In the genomic region with DNA sequence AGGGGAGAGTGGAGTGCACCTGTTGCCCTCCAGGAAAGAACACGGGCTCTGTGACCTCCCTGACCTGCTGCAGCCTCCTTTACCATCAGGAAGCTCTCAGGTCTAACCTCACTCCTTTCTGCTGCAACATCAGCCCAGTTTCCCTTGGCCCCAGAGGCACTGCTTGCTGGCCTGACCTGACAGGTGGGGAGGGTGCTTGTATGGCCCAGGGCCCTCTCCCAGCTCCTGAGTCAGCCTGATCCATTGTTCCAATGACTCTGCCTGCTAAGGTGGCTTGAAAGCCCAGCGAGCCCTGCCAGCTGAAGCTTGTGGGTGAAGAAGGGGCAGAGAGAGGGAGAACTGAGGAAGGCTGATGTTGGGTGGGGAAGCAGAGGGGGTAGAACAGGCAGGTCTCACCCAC, we compare ENCODE assay signal across 23 cellular contexts. TPM values are rescaled to one million over a fixed set of nuclear protein-coding genes. Genes with fewer than 3 reads are reported as not detected.
"Had no signal": no experiment of that assay in that cellular context is flagged by ENCODE, and none has a peak within 500 bp of the region (broad histone marks: within the 10 kb centered on the region; RNA-seq: fewer than 3 reads in every experiment).

No MANE protein-coding gene starts in this region.

- DNase-seq: activated CD4-positive, alpha-beta T cell treated with anti-CD3 and anti-CD28 coated beads for 48 hours; activated CD4-positive, CD25-positive, alpha-beta regulatory T cell; activated CD8-positive, alpha-beta T cell treated with anti-CD3 and anti-CD28 coated beads, Interleukin-2, amount 10 ng/mL, durations not matched to agents 7 days and 5 days; activated naive CD4-positive, alpha-beta T cell treated with Interleukin-2 at 50 U/mL for 16 hours; activated naive CD8-positive, alpha-beta T cell treated with anti-CD3 and anti-CD28 coated beads, Interleukin-2, amount 10 ng/mL, durations not matched to agents 7 days and 5 days; activated T-cell treated with anti-CD3 and anti-CD28 coated beads, Interleukin-2, amount 50 U/mL, for 24 hours; body of pancreas; caudate nucleus; dorsolateral prefrontal cortex; mammary epithelial cell; midbrain; occipital lobe; retina; stimulated activated CD8-positive, alpha-beta memory T cell treated with anti-CD3 and anti-CD28 coated beads, Interleukin-4, amount 100 ng/mL, for 48 hours; stimulated activated naive CD4-positive, alpha-beta T cell treated with Interleukin-2 at 50 U/mL for 16 hours; T-helper 1 cell; T1000; tibial artery had no signal

- H3K36me3 Mint-ChIP-seq: activated naive CD8-positive, alpha-beta T cell treated with anti-CD3 and anti-CD28 coated beads, Interleukin-2, amount 10 ng/mL, durations not matched to agents 7 days and 5 days had no signal

- H3K9me3 Mint-ChIP-seq: activated naive CD8-positive, alpha-beta T cell treated with anti-CD3 and anti-CD28 coated beads, Interleukin-2, amount 10 ng/mL, durations not matched to agents 7 days and 5 days; activated T-cell treated with anti-CD3 and anti-CD28 coated beads, Interleukin-2, amount 50 U/mL, for 24 hours; activated T-helper 2 cell treated with anti-CD3 and anti-CD28 coated beads, Interferon-gamma antibody, Interleukin-2, Interleukin-4, amounts not matched to agents 10 μg/mL and 5 μg/mL and 100 μg/mL, durations not matched to agents 14 hours and 24 hours and 36 hours; nephron had no signal

- H3K4me3 ChIP-seq: body of pancreas, dorsolateral prefrontal cortex, esophagus muscularis mucosa, tibial artery had no signal

- H3K27ac ChIP-seq: body of pancreas, dorsolateral prefrontal cortex, esophagus muscularis mucosa, tibial artery had no signal

- H3K4me3 Mint-ChIP-seq: activated CD8-positive, alpha-beta T cell treated with anti-CD3 and anti-CD28 coated beads, Interleukin-2, amount 10 ng/mL, durations not matched to agents 7 days and 5 days; activated naive CD8-positive, alpha-beta T cell treated with anti-CD3 and anti-CD28 coated beads, Interleukin-2, amount 10 ng/mL, durations not matched to agents 7 days and 5 days; activated T-cell treated with anti-CD3 and anti-CD28 coated beads, Interleukin-2, amount 50 U/mL, for 24 hours; nephron had no signal

- H3K27ac Mint-ChIP-seq: activated CD8-positive, alpha-beta T cell treated with anti-CD3 and anti-CD28 coated beads, Interleukin-2, amount 10 ng/mL, durations not matched to agents 7 days and 5 days; activated naive CD8-positive, alpha-beta T cell treated with anti-CD3 and anti-CD28 coated beads, Interleukin-2, amount 10 ng/mL, durations not matched to agents 7 days and 5 days; activated T-cell treated with anti-CD3 and anti-CD28 coated beads, Interleukin-2, amount 50 U/mL, for 24 hours; activated T-helper 2 cell treated with anti-CD3 and anti-CD28 coated beads, Interferon-gamma antibody, Interleukin-2, Interleukin-4, amounts not matched to agents 10 μg/mL and 5 μg/mL and 100 μg/mL, durations not matched to agents 14 hours and 24 hours and 36 hours; nephron had no signal

- H3K9me3 ChIP-seq: body of pancreas, esophagus muscularis mucosa, tibial artery had no signal

- H3K4me1 ChIP-seq: body of pancreas had no signal

- ATAC-seq: activated CD8-positive, alpha-beta T cell treated with anti-CD3 and anti-CD28 coated beads, Interleukin-2, amount 10 ng/mL, durations not matched to agents 7 days and 5 days; body of pancreas; left lobe of liver had no signal

- H3K27me3 Mint-ChIP-seq: activated naive CD8-positive, alpha-beta T cell treated with anti-CD3 and anti-CD28 coated beads, Interleukin-2, amount 10 ng/mL, durations not matched to agents 7 days and 5 days; activated T-cell treated with anti-CD3 and anti-CD28 coated beads, Interleukin-2, amount 50 U/mL, for 24 hours had no signal

- H3K36me3 ChIP-seq: esophagus muscularis mucosa, tibial artery had no signal

- H3K27me3 ChIP-seq: body of pancreas, dorsolateral prefrontal cortex, esophagus muscularis mucosa, tibial artery had no signal

RNA-seq across cellular contexts. Expression of a gene that starts 13.2 kb away (rescaled TPM):
- total RNA-seq: activated CD8-positive, alpha-beta T cell treated with anti-CD3 and anti-CD28 coated beads, Interleukin-2, amount 10 ng/mL, durations not matched to agents 7 days and 5 days; activated naive CD8-positive, alpha-beta T cell treated with anti-CD3 and anti-CD28 coated beads, Interleukin-2, amount 10 ng/mL, durations not matched to agents 7 days and 5 days; activated T-helper 2 cell treated with anti-CD3 and anti-CD28 coated beads, Interferon-gamma antibody, Interleukin-2, Interleukin-4, amounts not matched to agents 10 μg/mL and 5 μg/mL and 100 μg/mL, durations not matched to agents 14 hours and 24 hours and 36 hours; body of pancreas; left lobe of liver; mammary epithelial cell; subcutaneous adipose tissue had no signal
- polyA plus RNA-seq: mammary epithelial cell had no signal

RNA-seq across cellular contexts. Expression of a gene that starts 27.9 kb away (rescaled TPM):
- total RNA-seq: activated CD8-positive, alpha-beta T cell treated with anti-CD3 and anti-CD28 coated beads, Interleukin-2, amount 10 ng/mL, durations not matched to agents 7 days and 5 days; activated naive CD8-positive, alpha-beta T cell treated with anti-CD3 and anti-CD28 coated beads, Interleukin-2, amount 10 ng/mL, durations not matched to agents 7 days and 5 days; activated T-helper 2 cell treated with anti-CD3 and anti-CD28 coated beads, Interferon-gamma antibody, Interleukin-2, Interleukin-4, amounts not matched to agents 10 μg/mL and 5 μg/mL and 100 μg/mL, durations not matched to agents 14 hours and 24 hours and 36 hours; body of pancreas; dorsolateral prefrontal cortex; esophagus muscularis mucosa; left lobe of liver; mammary epithelial cell; occipital lobe had no signal
- polyA plus RNA-seq: mammary epithelial cell had no signal

RNA-seq across cellular contexts. Expression of a gene that starts 42.9 kb away (rescaled TPM):
- total RNA-seq: activated CD8-positive, alpha-beta T cell treated with anti-CD3 and anti-CD28 coated beads, Interleukin-2, amount 10 ng/mL, durations not matched to agents 7 days and 5 days; occipital lobe had no signal

RNA-seq across cellular contexts. Expression of a gene that starts 48.1 kb away (rescaled TPM):
- total RNA-seq: activated CD8-positive, alpha-beta T cell treated with anti-CD3 and anti-CD28 coated beads, Interleukin-2, amount 10 ng/mL, durations not matched to agents 7 days and 5 days; activated naive CD8-positive, alpha-beta T cell treated with anti-CD3 and anti-CD28 coated beads, Interleukin-2, amount 10 ng/mL, durations not matched to agents 7 days and 5 days; activated T-helper 2 cell treated with anti-CD3 and anti-CD28 coated beads, Interferon-gamma antibody, Interleukin-2, Interleukin-4, amounts not matched to agents 10 μg/mL and 5 μg/mL and 100 μg/mL, durations not matched to agents 14 hours and 24 hours and 36 hours; dorsolateral prefrontal cortex; left lobe of liver; mammary epithelial cell; subcutaneous adipose tissue had no signal
- polyA plus RNA-seq: mammary epithelial cell had no signal
